ENCODE assay signal across 1 cellular context in genomic region chrX:136779346-136779781, GRCh38.
TF ChIP-seq lines count a peak whose summit lies in the region.

No MANE protein-coding gene starts in this region.

TF ChIP-seq in SK-N-SH, 30 proteins besides CTCF, POLR2A, EP300 and RAD21 (continued from another document):
- TF ChIP-seq REST (IDR thresholded peaks at IDR 0.05; ENCODE audit: low read depth, low read length) (no peak), NRF1 (IDR thresholded peaks at IDR 0.05; ENCODE audit: low read depth, low read length) (no peak), USF1 (IDR thresholded peaks at IDR 0.05; ENCODE audit: borderline replicate concordance, low read depth) (no peak), NFIC (IDR thresholded peaks at IDR 0.05; ENCODE audit: borderline replicate concordance) (no peak)
TF ChIP-seq in SK-N-SH: peak in this region for 0.
